Comparison of ENCODE assay signal across 12 cellular contexts in genomic region chr20:8331740-8332412, GRCh38.
A peak's percentile ranks its signal among the peaks of the same experiment; 100 is the strongest.
DNase-seq lines count a peak whose midpoint lies in the region; TF ChIP-seq lines count a peak whose summit lies in the region.
"Had no signal": no experiment of that assay in that cellular context is flagged by ENCODE, and none has a peak within 500 bp of the region (broad histone marks: within the 10 kb centered on the region; RNA-seq: fewer than 3 reads in every experiment).

No MANE protein-coding gene starts in this region.

- no peaks in the 10 kb centered on the region for H3K36me3 ChIP-seq in esophagus squamous epithelium
- H3K36me3 ChIP-seq: SJSA1 had no signal

- TF ChIP-seq POLR2A in esophagus squamous epithelium (IDR thresholded peaks at IDR 0.05): no peak

- no peaks in the 10 kb centered on the region for H3K27me3 ChIP-seq in esophagus squamous epithelium
- H3K27me3 ChIP-seq: dorsolateral prefrontal cortex, SJSA1 had no signal

- H3K4me3 ChIP-seq in fibroblast of the aortic adventitia (ENCODE audit: low read depth, low read length) (no peak overlapping the region), retinal pigment epithelial cell (ENCODE audit: low read length) (no peak overlapping the region), esophagus squamous epithelium (no peak overlapping the region)
- H3K4me3 ChIP-seq: dorsolateral prefrontal cortex, SJSA1 had no signal

- H3K4me1 ChIP-seq in esophagus squamous epithelium: peaks cover 0 to 15% (median 0%) of the 10 kb centered on the region in 3 donors
- H3K4me1 ChIP-seq: SJSA1 had no signal

- DNase-seq in GM04503 (ENCODE audit: low read depth) (peak; percentile 69), RPMI7951 (ENCODE audit: low read depth) (peak; percentile 85), fibroblast of the aortic adventitia (ENCODE audit: low read depth) (peak; percentile 53), retinal pigment epithelial cell (ENCODE audit: low read depth) (peak; percentile 45), esophagus squamous epithelium (lab: John Stamatoyannopoulos, UW) (no peak)
- DNase-seq in activated CD4-positive, alpha-beta T cell treated with anti-CD3 and anti-CD28 coated beads, Interleukin-2, amount 10 ng/mL, durations not matched to agents 24 days and 14 days: no peak
- DNase-seq in stimulated activated naive CD4-positive, alpha-beta T cell (lab: John Stamatoyannopoulos, UW): no peak
- DNase-seq in activated CD4-positive, alpha-beta T cell treated with anti-CD3 and anti-CD28 coated beads, Interleukin-2, amount 10 ng/mL, durations not matched to agents 7 days and 5 days: no peak
- DNase-seq: NCI-H2227 treated with DMSO at 0.1 percent for 48 hours; stimulated activated CD4-positive, alpha-beta T cell treated with anti-CD3 and anti-CD28 coated beads, Interleukin-12 subunit alpha, Interleukin-12 subunit beta, amount 100 ng/mL, for 4 hours had no signal

- no peaks in the 10 kb centered on the region for H3K36me3 Mint-ChIP-seq in activated CD4-positive, alpha-beta T cell treated with anti-CD3 and anti-CD28 coated beads, Interleukin-2, amount 10 ng/mL, durations not matched to agents 24 days and 14 days (ENCODE audit: low read depth)
- no peaks in the 10 kb centered on the region for H3K36me3 Mint-ChIP-seq in activated CD4-positive, alpha-beta T cell treated with anti-CD3 and anti-CD28 coated beads, Interleukin-2, amount 10 ng/mL, durations not matched to agents 7 days and 5 days (ENCODE audit: low read depth)

- H3K9me3 Mint-ChIP-seq in activated CD4-positive, alpha-beta T cell treated with anti-CD3 and anti-CD28 coated beads, Interleukin-2, amount 10 ng/mL, durations not matched to agents 24 days and 14 days: no peaks in the 10 kb centered on the region
- H3K9me3 Mint-ChIP-seq in activated CD4-positive, alpha-beta T cell treated with anti-CD3 and anti-CD28 coated beads, Interleukin-2, amount 10 ng/mL, durations not matched to agents 7 days and 5 days: no peaks in the 10 kb centered on the region

- no peaks in the 10 kb centered on the region for H3K27me3 Mint-ChIP-seq in activated CD4-positive, alpha-beta T cell treated with anti-CD3 and anti-CD28 coated beads, Interleukin-2, amount 10 ng/mL, durations not matched to agents 24 days and 14 days
- no peaks in the 10 kb centered on the region for H3K27me3 Mint-ChIP-seq in activated CD4-positive, alpha-beta T cell treated with anti-CD3 and anti-CD28 coated beads, Interleukin-2, amount 10 ng/mL, durations not matched to agents 7 days and 5 days

- CTCF ChIA-PET in activated CD4-positive, alpha-beta T cell treated with anti-CD3 and anti-CD28 coated beads, Interleukin-2, amount 10 ng/mL, durations not matched to agents 7 days and 5 days (lab: Charles Lee): no interaction called here

- POLR2A ChIA-PET in activated CD4-positive, alpha-beta T cell treated with anti-CD3 and anti-CD28 coated beads, Interleukin-2, amount 10 ng/mL, durations not matched to agents 7 days and 5 days (lab: Charles Lee): no interaction called here

- no peak overlapping the region for H3K4me3 Mint-ChIP-seq in activated CD4-positive, alpha-beta T cell treated with anti-CD3 and anti-CD28 coated beads, Interleukin-2, amount 10 ng/mL, durations not matched to agents 24 days and 14 days
- no peak overlapping the region for H3K4me3 Mint-ChIP-seq in activated CD4-positive, alpha-beta T cell treated with anti-CD3 and anti-CD28 coated beads, Interleukin-2, amount 10 ng/mL, durations not matched to agents 7 days and 5 days

- no peaks in the 10 kb centered on the region for H3K4me1 Mint-ChIP-seq in activated CD4-positive, alpha-beta T cell treated with anti-CD3 and anti-CD28 coated beads, Interleukin-2, amount 10 ng/mL, durations not matched to agents 24 days and 14 days
- no peaks in the 10 kb centered on the region for H3K4me1 Mint-ChIP-seq in activated CD4-positive, alpha-beta T cell treated with anti-CD3 and anti-CD28 coated beads, Interleukin-2, amount 10 ng/mL, durations not matched to agents 7 days and 5 days

- H3K9me3 ChIP-seq in esophagus squamous epithelium: no peaks in the 10 kb centered on the region
- H3K9me3 ChIP-seq: SJSA1 had no signal

- H3K27ac Mint-ChIP-seq in activated CD4-positive, alpha-beta T cell treated with anti-CD3 and anti-CD28 coated beads, Interleukin-2, amount 10 ng/mL, durations not matched to agents 24 days and 14 days: no peak overlapping the region
- no peak overlapping the region for H3K27ac Mint-ChIP-seq in activated CD4-positive, alpha-beta T cell treated with anti-CD3 and anti-CD28 coated beads, Interleukin-2, amount 10 ng/mL, durations not matched to agents 7 days and 5 days

- H3K27ac ChIP-seq in esophagus squamous epithelium: no peak overlapping the region
- H3K27ac ChIP-seq: SJSA1 had no signal

- WGBS in esophagus squamous epithelium, 2 donors: 23 to 33% methylated on average over 6 of the region's 6 CpGs

- TF ChIP-seq CTCF in fibroblast of the aortic adventitia (IDR thresholded peaks at IDR 0.05; ENCODE audit: insufficient read depth, low read length) (no peak), retinal pigment epithelial cell (conservative IDR thresholded peaks at IDR 0.05; ENCODE audit: low read depth, low read length) (no peak), esophagus squamous epithelium (IDR thresholded peaks at IDR 0.05) (no peak)

- intact Hi-C loops in activated CD4-positive, alpha-beta T cell treated with anti-CD3 and anti-CD28 coated beads, Interleukin-2, amount 10 ng/mL, durations not matched to agents 24 days and 14 days (cut with micrococcal nuclease): no loop called here
- intact Hi-C loops in esophagus squamous epithelium (cut with DNase I): no loop called here

Comparison
In these comparisons a context has a peak if more than half of its experiments do, and no peak if none do; other contexts are left out.
1. DNase-seq: peak in GM04503 (single experiment), RPMI7951 (single experiment), fibroblast of the aortic adventitia (single experiment) and retinal pigment epithelial cell (single experiment); none in activated CD4-positive, alpha-beta T cell treated with anti-CD3 and anti-CD28 coated beads, Interleukin-2, amount 10 ng/mL, durations not matched to agents 24 days and 14 days (single experiment), stimulated activated naive CD4-positive, alpha-beta T cell (0 of 6), esophagus squamous epithelium (single experiment) and activated CD4-positive, alpha-beta T cell treated with anti-CD3 and anti-CD28 coated beads, Interleukin-2, amount 10 ng/mL, durations not matched to agents 7 days and 5 days (single experiment).